In the genomic region with DNA sequence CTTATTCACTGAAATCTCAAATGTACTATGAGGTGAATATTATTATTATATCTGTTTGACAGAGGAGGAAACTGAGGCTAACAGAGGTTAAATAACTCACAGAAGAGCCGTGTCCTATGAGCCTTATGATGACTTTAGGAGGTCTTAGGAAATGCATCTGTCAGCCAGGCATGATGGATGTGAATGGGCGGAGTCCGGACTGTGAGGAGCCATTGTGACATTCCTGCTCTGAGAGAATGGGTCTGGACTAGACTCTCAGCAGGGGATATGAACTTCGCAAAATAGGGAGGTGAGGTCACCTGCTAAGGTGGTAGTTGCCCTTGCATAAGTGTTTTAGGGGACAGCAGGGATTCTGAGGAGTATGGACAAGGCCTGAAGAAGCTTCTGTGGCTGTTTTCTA, we compare ENCODE assay signal across 20 cellular contexts.
DNase-seq lines count a peak whose midpoint lies in the region; ATAC-seq and TF ChIP-seq lines count a peak whose summit lies in the region.
"Had no signal": no experiment of that assay in that cellular context is flagged by ENCODE, and none has a peak within 500 bp of the region (broad histone marks: within the 10 kb centered on the region; RNA-seq: fewer than 3 reads in every experiment).

No MANE protein-coding gene starts in this region.

- no peak overlapping the region for H3K23ac ChIP-seq in mesendoderm (ENCODE audit: low read length)

- no peak overlapping the region for H3K9ac ChIP-seq in mesendoderm (ENCODE audit: low read length)

- H2BK15ac ChIP-seq in mesendoderm (replicated peaks; ENCODE audit: low read depth), result no peak overlapping the region

- H2BK120ac ChIP-seq in mesendoderm (ENCODE audit: low read depth, low read length), result no peak overlapping the region

- H3K36me3 ChIP-seq in mesendoderm (ENCODE audit: control insufficient read depth, insufficient read depth, low read length), result no peaks in the 10 kb centered on the region
- H3K36me3 ChIP-seq: MG63, Peyer's patch, SJSA1 had no signal

- H3K79me2 ChIP-seq in mesendoderm (ENCODE audit: control insufficient read depth, insufficient read depth, low read length), result no peaks in the 10 kb centered on the region

- H4K8ac ChIP-seq in mesendoderm (ENCODE audit: low read depth, low read length), result no peak overlapping the region

- H2AK5ac ChIP-seq in mesendoderm (ENCODE audit: low read length), result no peak overlapping the region

- H3K4ac ChIP-seq in mesendoderm (ENCODE audit: low read depth, low read length), result no peak overlapping the region

- no peak overlapping the region for H3K56ac ChIP-seq in mesendoderm (ENCODE audit: low read length)

- no peak overlapping the region for H3K4me3 ChIP-seq in mesendoderm (ENCODE audit: low read length)
- H3K4me3 ChIP-seq: MG63, Peyer's patch, SJSA1 had no signal

- CTCF ChIA-PET in HEK293T (lab: Yijun Ruan, JAX), result no interaction called here

- no peaks in the 10 kb centered on the region for H3K4me1 ChIP-seq in mesendoderm (ENCODE audit: control insufficient read depth, low read depth, low read length)
- H3K4me1 ChIP-seq: Peyer's patch, SJSA1 had no signal

- no peak overlapping the region for H2BK5ac ChIP-seq in mesendoderm (ENCODE audit: low read length)

- H3K79me1 ChIP-seq in mesendoderm (ENCODE audit: low read length), result no peaks in the 10 kb centered on the region

- no peak overlapping the region for H3K18ac ChIP-seq in mesendoderm (ENCODE audit: low read length)

- no peak overlapping the region for H3K27ac ChIP-seq in mesendoderm (ENCODE audit: low read depth, low read length)
- H3K27ac ChIP-seq: Peyer's patch, SJSA1 had no signal

- POLR2A ChIA-PET in HEK293T (lab: Yijun Ruan, JAX), result no interaction called here

- ATAC-seq in HG03196 (IDR thresholded peaks at IDR 0.05; ENCODE audit: unreplicated experiment), result no peak

- H3K27me3 ChIP-seq in mesendoderm (ENCODE audit: insufficient read depth, low read length, poor library complexity), result no peaks in the 10 kb centered on the region
- H3K27me3 ChIP-seq: MG63, Peyer's patch, SJSA1 had no signal

- H4K5ac ChIP-seq in mesendoderm (ENCODE audit: low read length), result no peak overlapping the region

- DNase-seq in Daoy (ENCODE audit: low read depth) (peak; percentile 10), HEK293T (ENCODE audit: extremely low spot score) (no peak), NCI-H2227 treated with DMSO at 0.1 percent for 48 hours (lab: John Stamatoyannopoulos, UW) (peak; percentile 57), mesendoderm (peak; percentile 68), DMS53 treated with DMSO at 0.1 percent for 48 hours (lab: John Stamatoyannopoulos, UW; ENCODE audit: unreplicated experiment) (no peak), DMS53 (lab: John Stamatoyannopoulos, UW) (no peak)
- DNase-seq: ACHN; C1 segment of cervical spinal cord; DMS 273 treated with DMSO at 0.1 percent for 48 hours; MG63; NCI-H1048; NCI-H1436; NCI-H2081; NCI-H345; NCI-H524 treated with DMSO at 0.1 percent for 48 hours; NK-92 treated with Interleukin-12 subunit alpha and Interleukin-12 subunit beta, amount 100 ng/mL, for 24 hours; Peyer's patch; T-helper 2 cell had no signal

- no peak overlapping the region for H3K4me2 ChIP-seq in mesendoderm (ENCODE audit: low read length)

- no CpG with 5 or more reads among the region's 4 CpGs for WGBS in mesendoderm (ENCODE audit: extremely low coverage, insufficient coverage, low lambda C conversion rate)

TF ChIP-seq in HEK293T, 16 proteins besides CTCF, POLR2A, EP300 and RAD21:
- no peak for TF ChIP-seq L3MBTL2 (conservative IDR thresholded peaks at IDR 0.05)
- no peak for TF ChIP-seq ELF4 (IDR thresholded peaks at IDR 0.05)
- TF ChIP-seq, protein P1, sequence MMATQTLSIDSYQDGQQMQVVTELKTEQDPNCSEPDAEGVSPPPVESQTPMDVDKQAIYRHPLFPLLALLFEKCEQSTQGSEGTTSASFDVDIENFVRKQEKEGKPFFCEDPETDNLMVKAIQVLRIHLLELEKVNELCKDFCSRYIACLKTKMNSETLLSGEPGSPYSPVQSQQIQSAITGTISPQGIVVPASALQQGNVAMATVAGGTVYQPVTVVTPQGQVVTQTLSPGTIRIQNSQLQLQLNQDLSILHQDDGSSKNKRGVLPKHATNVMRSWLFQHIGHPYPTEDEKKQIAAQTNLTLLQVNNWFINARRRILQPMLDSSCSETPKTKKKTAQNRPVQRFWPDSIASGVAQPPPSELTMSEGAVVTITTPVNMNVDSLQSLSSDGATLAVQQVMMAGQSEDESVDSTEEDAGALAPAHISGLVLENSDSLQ (IDR thresholded peaks at IDR 0.05), result peak; percentile 94

Comparison
In these comparisons a context has a peak if more than half of its experiments do, and no peak if none do; other contexts are left out.
1. DNase-seq: peak in Daoy (single experiment), NCI-H2227 treated with DMSO at 0.1 percent for 48 hours (single experiment) and mesendoderm (single experiment); none in HEK293T (single experiment), DMS53 treated with DMSO at 0.1 percent for 48 hours (single experiment) and DMS53 (single experiment).